Comparison of ENCODE assay signal across 9 cellular contexts in the genomic region with DNA sequence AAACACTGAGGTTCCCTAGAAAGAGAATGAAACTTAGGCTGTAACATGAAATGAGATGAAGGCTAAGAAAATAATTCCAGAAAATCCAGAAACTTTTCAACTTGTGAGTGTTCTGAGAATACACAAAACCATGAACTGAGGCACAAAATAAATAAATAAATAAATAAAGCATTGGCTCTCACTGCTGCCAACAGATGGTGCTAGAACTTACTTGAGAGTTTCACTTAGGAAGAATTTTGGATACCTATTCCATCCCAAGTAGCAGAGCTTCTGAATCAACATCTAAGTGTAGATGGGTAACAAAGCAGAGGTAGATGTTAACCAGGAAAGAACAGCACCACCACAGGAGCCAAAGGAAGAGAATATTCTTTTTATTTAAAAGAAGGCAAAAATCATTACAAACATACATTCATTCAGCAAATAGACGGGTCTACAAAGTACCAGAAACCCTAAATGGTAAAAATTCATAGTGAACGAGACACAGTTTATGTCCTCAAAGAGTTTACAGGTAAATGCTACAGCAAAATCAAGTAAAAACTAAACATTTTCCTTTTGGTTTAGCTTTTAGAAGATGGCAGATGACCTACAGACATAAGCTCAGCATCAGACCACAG. TPM values are rescaled to one million over a fixed set of nuclear protein-coding genes. Genes with fewer than 3 reads are reported as not detected.
DNase-seq lines count a peak whose midpoint lies in the region; ATAC-seq and TF ChIP-seq lines count a peak whose summit lies in the region.
"Had no signal": no experiment of that assay in that cellular context is flagged by ENCODE, and none has a peak within 500 bp of the region (broad histone marks: within the 10 kb centered on the region; RNA-seq: fewer than 3 reads in every experiment).

No MANE protein-coding gene starts in this region.

- H3K9me3 ChIP-seq in hepatocyte (ENCODE audit: low read depth): no peaks in the 10 kb centered on the region

- no peak for ATAC-seq in GM19455 (IDR thresholded peaks at IDR 0.05; ENCODE audit: unreplicated experiment)

- H2AFZ ChIP-seq in ACC112 (ENCODE audit: low read length, unreplicated experiment): no peak overlapping the region
- H2AFZ ChIP-seq in hepatocyte: no peak overlapping the region

- DNase-seq in SK-N-DZ (ENCODE audit: low spot score) (peak; percentile 22), hepatocyte (ENCODE audit: low spot score) (no peak), C1 segment of cervical spinal cord (lab: John Stamatoyannopoulos, UW) (no peak), cerebellar nuclear complex (lab: John Stamatoyannopoulos, UW) (no peak), NCI-H128 (lab: John Stamatoyannopoulos, UW; ENCODE audit: unreplicated experiment) (no peak)
- DNase-seq: NCI-H187 had no signal

- peak; percentile 34; the same call in 1 of the 3 replicates for TF ChIP-seq CTCF in GM12872 (IDR thresholded peaks at IDR 0.05; ENCODE audit: insufficient read depth, low read depth, low read length)
- peak; percentile 48 for TF ChIP-seq CTCF in hepatocyte (IDR thresholded peaks at IDR 0.05; ENCODE audit: poor library complexity)

- H3K36me3 ChIP-seq in ACC112 (ENCODE audit: insufficient read depth, low read length): peaks cover 2% of the 10 kb centered on the region
- no peaks in the 10 kb centered on the region for H3K36me3 ChIP-seq in hepatocyte (replicated peaks; ENCODE audit: insufficient read depth, low read depth)

- peaks cover 5% of the 10 kb centered on the region for H4K20me1 ChIP-seq in hepatocyte (ENCODE audit: insufficient read depth, poor library complexity, severe bottlenecking)

- H3K4me1 ChIP-seq in ACC112 (ENCODE audit: control insufficient read depth, insufficient read depth, low read length, unreplicated experiment) (peaks cover 87% of the 10 kb centered on the region), hepatocyte (ENCODE audit: insufficient read depth) (peaks cover under 1% of the 10 kb centered on the region)

- peak overlapping the region; percentile 94 for H3K27ac ChIP-seq in ACC112 (ENCODE audit: low read depth, low read length)
- no peak overlapping the region for H3K27ac ChIP-seq in hepatocyte

- H3K9me2 ChIP-seq in hepatocyte (replicated peaks; ENCODE audit: insufficient read depth): no peaks in the 10 kb centered on the region

- no peak overlapping the region for H3K4me2 ChIP-seq in hepatocyte

- WGBS in hepatocyte (ENCODE audit: low lambda C conversion rate, missing lambda C conversion rate): 98% methylated on average over 2 of the region's 2 CpGs

- H3K79me2 ChIP-seq in ACC112 (ENCODE audit: control insufficient read depth, insufficient read depth, low read length, unreplicated experiment) (peaks cover 96% of the 10 kb centered on the region), hepatocyte (peaks cover 94% of the 10 kb centered on the region)

- H3K4me3 ChIP-seq in ACC112 (ENCODE audit: low read depth, low read length): no peak overlapping the region
- no peak overlapping the region for H3K4me3 ChIP-seq in hepatocyte

- H3K27me3 ChIP-seq in ACC112 (ENCODE audit: insufficient read depth, low read length) (no peaks in the 10 kb centered on the region), hepatocyte (no peaks in the 10 kb centered on the region)

RNA-seq across cellular contexts. Expression of gene EPS8, which starts 16.7 kb away (rescaled TPM):
- polyA plus RNA-seq in SK-N-DZ (2014; cell fraction: cytosol; rRNA removed): 8.8 and 9.7 TPM in 2 replicates
- 7.1 and 8.4 TPM in 2 replicates for polyA plus RNA-seq in SK-N-DZ (2014; cell fraction: nucleus; rRNA removed)
- 71.0 and 83.2 TPM in 2 replicates for total RNA-seq in hepatocyte
- polyA plus RNA-seq in hepatocyte: 43.1 and 44.2 TPM in 2 replicates
